8 cellular contexts compared by ENCODE assay signal in the genomic region with DNA sequence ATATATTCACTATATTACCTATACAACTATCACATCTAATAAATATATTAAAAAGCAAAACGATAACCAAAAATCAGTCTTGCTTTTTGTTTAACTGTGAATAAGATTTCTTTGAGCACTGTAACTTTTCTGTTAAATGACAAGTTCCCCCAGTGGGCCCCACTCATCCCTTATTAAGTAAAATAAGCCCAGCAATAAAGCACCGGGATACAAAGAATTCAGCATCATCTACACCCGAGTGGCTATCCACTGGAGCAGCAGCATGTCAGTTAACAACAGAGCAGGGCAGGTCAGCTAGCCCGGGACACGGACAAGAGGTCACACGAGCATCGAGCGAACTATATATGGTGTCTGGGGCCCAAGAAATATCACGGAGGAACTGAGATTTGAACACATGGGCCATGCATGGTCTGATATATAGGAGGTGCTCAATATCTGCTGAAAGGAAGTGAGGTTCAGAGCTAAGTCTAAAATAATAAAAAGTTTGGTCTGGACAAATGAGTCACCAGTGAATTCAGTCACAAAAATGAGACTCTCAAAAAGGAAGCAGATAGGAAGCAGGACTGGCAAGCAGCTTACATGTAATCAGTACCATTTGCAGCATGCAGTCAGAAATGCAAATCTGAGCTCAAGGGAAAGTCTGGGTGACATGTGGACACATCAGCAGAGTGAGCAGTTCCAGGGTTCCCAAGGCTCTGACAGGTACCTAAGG. TPM values are rescaled to one million over a fixed set of nuclear protein-coding genes. Genes with fewer than 3 reads are reported as not detected.
DNase-seq lines count a peak whose midpoint lies in the region; ATAC-seq and TF ChIP-seq lines count a peak whose summit lies in the region.

No MANE protein-coding gene starts in this region.

- H3K9me3 ChIP-seq in ascending aorta (no peaks in the 10 kb centered on the region), thoracic aorta (no peaks in the 10 kb centered on the region)

- H2BK120ac ChIP-seq in mesendoderm (ENCODE audit: low read depth, low read length): no peak overlapping the region

- H3K4ac ChIP-seq in mesendoderm (ENCODE audit: low read depth, low read length): no peak overlapping the region

- H3K36me3 ChIP-seq in ascending aorta (peaks cover 17 to 29% of the 10 kb centered on the region in 2 donors), thoracic aorta (peaks cover 4% of the 10 kb centered on the region), mesendoderm (ENCODE audit: control insufficient read depth, insufficient read depth, low read length) (peaks cover 1% of the 10 kb centered on the region)

- H3K4me1 ChIP-seq in ascending aorta: peaks cover 11 to 51% of the 10 kb centered on the region in 2 donors
- peaks cover 21 to 73% of the 10 kb centered on the region in 2 donors for H3K4me1 ChIP-seq in thoracic aorta (ENCODE audit: control insufficient read depth in 1 of 2, low read depth in 2 of 2)
- H3K4me1 ChIP-seq in mesendoderm (ENCODE audit: control insufficient read depth, low read depth, low read length): peaks cover 2% of the 10 kb centered on the region

- no peak overlapping the region for H3K4me2 ChIP-seq in mesendoderm (ENCODE audit: low read length)

- intact Hi-C loops in ascending aorta (cut with DNase I): loop anchor here (2.0 to 10.0 kb wide), 3 partner anchors 16 to 420 kb away; a partner anchor contains a TSS

- H3K79me1 ChIP-seq in mesendoderm (ENCODE audit: low read length): peaks cover 1% of the 10 kb centered on the region

- no peak overlapping the region for H2BK5ac ChIP-seq in mesendoderm (ENCODE audit: low read length)

- H3K23ac ChIP-seq in mesendoderm (ENCODE audit: low read length): no peak overlapping the region

- H3K56ac ChIP-seq in mesendoderm (ENCODE audit: low read length): no peak overlapping the region

- no peak overlapping the region for H4K5ac ChIP-seq in mesendoderm (ENCODE audit: low read length)

- TF ChIP-seq CTCF in ascending aorta (IDR thresholded peaks at IDR 0.05) (no peak), thoracic aorta (IDR thresholded peaks at IDR 0.05) (no peak)

- DNase-seq in CD1c-positive myeloid dendritic cell (ENCODE audit: extremely low spot score) (peak; percentile 79), ascending aorta (ENCODE audit: low spot score in 2 of 2) (no peak), thoracic aorta (ENCODE audit: low spot score) (no peak), occipital lobe (lab: John Stamatoyannopoulos, UW) (no peak), mesendoderm (no peak), NCI-H510A treated with DMSO at 0.1 percent for 48 hours (lab: John Stamatoyannopoulos, UW) (no peak)

- no peak overlapping the region for H2BK15ac ChIP-seq in mesendoderm (replicated peaks; ENCODE audit: low read depth)

- H4K8ac ChIP-seq in mesendoderm (ENCODE audit: low read depth, low read length): no peak overlapping the region

- ATAC-seq in GM19351 (IDR thresholded peaks at IDR 0.05; ENCODE audit: unreplicated experiment) (peak; percentile 69), HG03280 (IDR thresholded peaks at IDR 0.05; ENCODE audit: unreplicated experiment) (peak; percentile 53), thoracic aorta (ENCODE audit: insufficient number of reproducible peaks, low FRiP score, low read depth) (no peak)

- peak overlapping the region; percentile 44 to 59 for H3K27ac ChIP-seq in ascending aorta
- peak overlapping the region; percentile 30 to 66 for H3K27ac ChIP-seq in thoracic aorta
- no peak overlapping the region for H3K27ac ChIP-seq in mesendoderm (ENCODE audit: low read depth, low read length)

- no peak overlapping the region for H3K9ac ChIP-seq in mesendoderm (ENCODE audit: low read length)

- H3K4me3 ChIP-seq in ascending aorta: no peak overlapping the region
- peak overlapping the region; percentile 40 for H3K4me3 ChIP-seq in thoracic aorta
- no peak overlapping the region for H3K4me3 ChIP-seq in mesendoderm (ENCODE audit: low read length)

- no peaks in the 10 kb centered on the region for H3K79me2 ChIP-seq in mesendoderm (ENCODE audit: control insufficient read depth, insufficient read depth, low read length)

- no peak overlapping the region for H2AK5ac ChIP-seq in mesendoderm (ENCODE audit: low read length)

- no peaks in the 10 kb centered on the region for H3K27me3 ChIP-seq in ascending aorta
- no peaks in the 10 kb centered on the region for H3K27me3 ChIP-seq in thoracic aorta (replicated peaks; ENCODE audit: insufficient read depth)
- H3K27me3 ChIP-seq in mesendoderm (ENCODE audit: insufficient read depth, low read length, poor library complexity): no peaks in the 10 kb centered on the region

- 100% methylated on average over 1 of the region's 9 CpGs for WGBS in mesendoderm (ENCODE audit: extremely low coverage, insufficient coverage, low lambda C conversion rate)

- no peak overlapping the region for H3K18ac ChIP-seq in mesendoderm (ENCODE audit: low read length)

RNA-seq across cellular contexts. Expression of a gene that starts 4.1 kb away (rescaled TPM):
- total RNA-seq in ascending aorta: 16.2 TPM
- total RNA-seq in thoracic aorta: 10 to 100 TPM; 37.7 to 50.4 TPM
- 28.5 TPM for total RNA-seq in occipital lobe
- polyA plus RNA-seq in mesendoderm (2013, experiment 1 of 2): 5.3 TPM
- polyA plus RNA-seq in mesendoderm (2013, experiment 2 of 2): 5.6 TPM
